Comparison of ENCODE assay signal across 1 cellular context in the genomic region with DNA sequence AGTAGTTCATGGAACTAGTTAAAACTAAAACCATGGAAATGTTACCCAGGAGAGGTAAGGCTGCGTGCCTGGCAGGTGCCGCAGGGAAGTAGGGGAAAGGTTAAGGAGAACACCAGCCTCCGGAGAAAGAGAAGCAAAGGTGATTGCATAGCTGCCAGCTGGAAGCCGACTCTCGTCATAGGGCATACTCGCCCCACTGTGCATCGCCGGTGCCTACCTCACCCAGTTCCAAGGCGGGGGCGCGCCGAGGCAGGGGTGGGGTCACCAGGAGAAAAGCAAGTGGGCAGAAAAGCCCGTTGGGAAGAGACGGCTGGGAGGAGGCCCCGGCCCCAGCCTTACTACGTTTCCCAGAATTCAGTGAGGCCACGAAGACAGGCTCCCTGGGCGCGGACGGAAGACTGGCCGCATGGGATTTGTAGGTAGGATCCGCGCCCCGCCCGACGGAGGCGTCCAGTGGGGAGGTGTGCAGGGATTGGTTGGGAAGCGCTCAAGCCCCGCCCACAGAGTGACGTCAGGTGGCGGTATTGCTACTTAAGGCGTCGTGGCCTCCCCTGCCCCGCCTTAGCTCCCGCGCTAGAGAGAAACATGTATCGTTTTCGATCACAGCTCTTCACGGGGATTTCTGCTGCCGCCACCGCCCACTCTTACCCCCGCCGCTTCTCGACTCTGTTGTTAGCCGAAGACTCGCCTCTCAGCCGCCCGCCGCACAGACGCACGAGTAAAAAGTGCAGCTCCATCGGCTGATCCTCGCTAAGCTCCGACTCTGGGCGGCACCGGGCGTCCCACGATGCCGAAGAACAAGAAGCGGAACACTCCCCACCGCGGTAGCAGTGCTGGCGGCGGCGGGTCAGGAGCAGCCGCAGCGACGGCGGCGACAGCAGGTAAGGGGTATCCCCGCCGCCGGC.
TF ChIP-seq lines count a peak whose summit lies in the region.

A gene with protein sequence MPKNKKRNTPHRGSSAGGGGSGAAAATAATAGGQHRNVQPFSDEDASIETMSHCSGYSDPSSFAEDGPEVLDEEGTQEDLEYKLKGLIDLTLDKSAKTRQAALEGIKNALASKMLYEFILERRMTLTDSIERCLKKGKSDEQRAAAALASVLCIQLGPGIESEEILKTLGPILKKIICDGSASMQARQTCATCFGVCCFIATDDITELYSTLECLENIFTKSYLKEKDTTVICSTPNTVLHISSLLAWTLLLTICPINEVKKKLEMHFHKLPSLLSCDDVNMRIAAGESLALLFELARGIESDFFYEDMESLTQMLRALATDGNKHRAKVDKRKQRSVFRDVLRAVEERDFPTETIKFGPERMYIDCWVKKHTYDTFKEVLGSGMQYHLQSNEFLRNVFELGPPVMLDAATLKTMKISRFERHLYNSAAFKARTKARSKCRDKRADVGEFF (plus strand): TSS at position 559 of the 905 bp plus-strand sequence. CDS start 229 bp downstream, at position 788.

TF ChIP-seq in HepG2, 621 proteins besides CTCF, POLR2A, EP300 and RAD21 (continued from another document and continues in another):
- TF ChIP-seq, protein P1, sequence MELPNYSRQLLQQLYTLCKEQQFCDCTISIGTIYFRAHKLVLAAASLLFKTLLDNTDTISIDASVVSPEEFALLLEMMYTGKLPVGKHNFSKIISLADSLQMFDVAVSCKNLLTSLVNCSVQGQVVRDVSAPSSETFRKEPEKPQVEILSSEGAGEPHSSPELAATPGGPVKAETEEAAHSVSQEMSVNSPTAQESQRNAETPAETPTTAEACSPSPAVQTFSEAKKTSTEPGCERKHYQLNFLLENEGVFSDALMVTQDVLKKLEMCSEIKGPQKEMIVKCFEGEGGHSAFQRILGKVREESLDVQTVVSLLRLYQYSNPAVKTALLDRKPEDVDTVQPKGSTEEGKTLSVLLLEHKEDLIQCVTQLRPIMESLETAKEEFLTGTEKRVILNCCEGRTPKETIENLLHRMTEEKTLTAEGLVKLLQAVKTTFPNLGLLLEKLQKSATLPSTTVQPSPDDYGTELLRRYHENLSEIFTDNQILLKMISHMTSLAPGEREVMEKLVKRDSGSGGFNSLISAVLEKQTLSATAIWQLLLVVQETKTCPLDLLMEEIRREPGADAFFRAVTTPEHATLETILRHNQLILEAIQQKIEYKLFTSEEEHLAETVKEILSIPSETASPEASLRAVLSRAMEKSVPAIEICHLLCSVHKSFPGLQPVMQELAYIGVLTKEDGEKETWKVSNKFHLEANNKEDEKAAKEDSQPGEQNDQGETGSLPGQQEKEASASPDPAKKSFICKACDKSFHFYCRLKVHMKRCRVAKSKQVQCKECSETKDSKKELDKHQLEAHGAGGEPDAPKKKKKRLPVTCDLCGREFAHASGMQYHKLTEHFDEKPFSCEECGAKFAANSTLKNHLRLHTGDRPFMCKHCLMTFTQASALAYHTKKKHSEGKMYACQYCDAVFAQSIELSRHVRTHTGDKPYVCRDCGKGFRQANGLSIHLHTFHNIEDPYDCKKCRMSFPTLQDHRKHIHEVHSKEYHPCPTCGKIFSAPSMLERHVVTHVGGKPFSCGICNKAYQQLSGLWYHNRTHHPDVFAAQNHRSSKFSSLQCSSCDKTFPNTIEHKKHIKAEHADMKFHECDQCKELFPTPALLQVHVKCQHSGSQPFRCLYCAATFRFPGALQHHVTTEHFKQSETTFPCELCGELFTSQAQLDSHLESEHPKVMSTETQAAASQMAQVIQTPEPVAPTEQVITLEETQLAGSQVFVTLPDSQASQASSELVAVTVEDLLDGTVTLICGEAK (IDR thresholded peaks at IDR 0.05), result no peak
- TF ChIP-seq, protein P1 (CRISPR knock-in tag; IDR thresholded peaks at IDR 0.05), result no peak; the same call in 1 of the 2 replicates
- 0 out of 2 replicates have a peak, but pooled peaks have one; percentile 14 for TF ChIP-seq SAFB2 (CRISPR knock-in tag; IDR thresholded peaks at IDR 0.05; ENCODE audit: borderline replicate concordance, low read depth)
- TF ChIP-seq FOXC1 (CRISPR knock-in tag; IDR thresholded peaks at IDR 0.05; ENCODE audit: borderline replicate concordance), result no peak
- TF ChIP-seq, protein P2, sequence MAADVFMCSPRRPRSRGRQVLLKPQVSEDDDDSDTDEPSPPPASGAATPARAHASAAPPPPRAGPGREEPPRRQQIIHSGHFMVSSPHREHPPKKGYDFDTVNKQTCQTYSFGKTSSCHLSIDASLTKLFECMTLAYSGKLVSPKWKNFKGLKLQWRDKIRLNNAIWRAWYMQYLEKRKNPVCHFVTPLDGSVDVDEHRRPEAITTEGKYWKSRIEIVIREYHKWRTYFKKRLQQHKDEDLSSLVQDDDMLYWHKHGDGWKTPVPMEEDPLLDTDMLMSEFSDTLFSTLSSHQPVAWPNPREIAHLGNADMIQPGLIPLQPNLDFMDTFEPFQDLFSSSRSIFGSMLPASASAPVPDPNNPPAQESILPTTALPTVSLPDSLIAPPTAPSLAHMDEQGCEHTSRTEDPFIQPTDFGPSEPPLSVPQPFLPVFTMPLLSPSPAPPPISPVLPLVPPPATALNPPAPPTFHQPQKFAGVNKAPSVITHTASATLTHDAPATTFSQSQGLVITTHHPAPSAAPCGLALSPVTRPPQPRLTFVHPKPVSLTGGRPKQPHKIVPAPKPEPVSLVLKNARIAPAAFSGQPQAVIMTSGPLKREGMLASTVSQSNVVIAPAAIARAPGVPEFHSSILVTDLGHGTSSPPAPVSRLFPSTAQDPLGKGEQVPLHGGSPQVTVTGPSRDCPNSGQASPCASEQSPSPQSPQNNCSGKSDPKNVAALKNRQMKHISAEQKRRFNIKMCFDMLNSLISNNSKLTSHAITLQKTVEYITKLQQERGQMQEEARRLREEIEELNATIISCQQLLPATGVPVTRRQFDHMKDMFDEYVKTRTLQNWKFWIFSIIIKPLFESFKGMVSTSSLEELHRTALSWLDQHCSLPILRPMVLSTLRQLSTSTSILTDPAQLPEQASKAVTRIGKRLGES (CRISPR knock-in tag; IDR thresholded peaks at IDR 0.05; ENCODE audit: borderline replicate concordance), result no peak
- TF ChIP-seq, protein P3, sequence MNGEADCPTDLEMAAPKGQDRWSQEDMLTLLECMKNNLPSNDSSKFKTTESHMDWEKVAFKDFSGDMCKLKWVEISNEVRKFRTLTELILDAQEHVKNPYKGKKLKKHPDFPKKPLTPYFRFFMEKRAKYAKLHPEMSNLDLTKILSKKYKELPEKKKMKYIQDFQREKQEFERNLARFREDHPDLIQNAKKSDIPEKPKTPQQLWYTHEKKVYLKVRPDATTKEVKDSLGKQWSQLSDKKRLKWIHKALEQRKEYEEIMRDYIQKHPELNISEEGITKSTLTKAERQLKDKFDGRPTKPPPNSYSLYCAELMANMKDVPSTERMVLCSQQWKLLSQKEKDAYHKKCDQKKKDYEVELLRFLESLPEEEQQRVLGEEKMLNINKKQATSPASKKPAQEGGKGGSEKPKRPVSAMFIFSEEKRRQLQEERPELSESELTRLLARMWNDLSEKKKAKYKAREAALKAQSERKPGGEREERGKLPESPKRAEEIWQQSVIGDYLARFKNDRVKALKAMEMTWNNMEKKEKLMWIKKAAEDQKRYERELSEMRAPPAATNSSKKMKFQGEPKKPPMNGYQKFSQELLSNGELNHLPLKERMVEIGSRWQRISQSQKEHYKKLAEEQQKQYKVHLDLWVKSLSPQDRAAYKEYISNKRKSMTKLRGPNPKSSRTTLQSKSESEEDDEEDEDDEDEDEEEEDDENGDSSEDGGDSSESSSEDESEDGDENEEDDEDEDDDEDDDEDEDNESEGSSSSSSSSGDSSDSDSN (CRISPR knock-in tag; IDR thresholded peaks at IDR 0.05), result peak; percentile 10
- no peak for TF ChIP-seq ZNF776 (CRISPR knock-in tag; IDR thresholded peaks at IDR 0.05)
- TF ChIP-seq BRD4 (CRISPR knock-in tag; IDR thresholded peaks at IDR 0.05), result no peak
- no peak for TF ChIP-seq ARNTL (CRISPR knock-in tag; IDR thresholded peaks at IDR 0.05)
- TF ChIP-seq FOXO1 (CRISPR knock-in tag; IDR thresholded peaks at IDR 0.05), result no peak
- TF ChIP-seq, protein P4, sequence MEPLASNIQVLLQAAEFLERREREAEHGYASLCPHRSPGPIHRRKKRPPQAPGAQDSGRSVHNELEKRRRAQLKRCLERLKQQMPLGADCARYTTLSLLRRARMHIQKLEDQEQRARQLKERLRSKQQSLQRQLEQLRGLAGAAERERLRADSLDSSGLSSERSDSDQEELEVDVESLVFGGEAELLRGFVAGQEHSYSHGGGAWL (CRISPR knock-in tag; IDR thresholded peaks at IDR 0.05), result no peak
- TF ChIP-seq ZNF616 (CRISPR knock-in tag; IDR thresholded peaks at IDR 0.05; ENCODE audit: low read depth), result 0 out of 2 replicates have a peak, but pooled peaks have one; percentile 37
- no peak for TF ChIP-seq ZNF296 (CRISPR knock-in tag; conservative IDR thresholded peaks at IDR 0.05)
- no peak for TF ChIP-seq ZNF230 (CRISPR knock-in tag; IDR thresholded peaks at IDR 0.05)
- TF ChIP-seq, protein P5, sequence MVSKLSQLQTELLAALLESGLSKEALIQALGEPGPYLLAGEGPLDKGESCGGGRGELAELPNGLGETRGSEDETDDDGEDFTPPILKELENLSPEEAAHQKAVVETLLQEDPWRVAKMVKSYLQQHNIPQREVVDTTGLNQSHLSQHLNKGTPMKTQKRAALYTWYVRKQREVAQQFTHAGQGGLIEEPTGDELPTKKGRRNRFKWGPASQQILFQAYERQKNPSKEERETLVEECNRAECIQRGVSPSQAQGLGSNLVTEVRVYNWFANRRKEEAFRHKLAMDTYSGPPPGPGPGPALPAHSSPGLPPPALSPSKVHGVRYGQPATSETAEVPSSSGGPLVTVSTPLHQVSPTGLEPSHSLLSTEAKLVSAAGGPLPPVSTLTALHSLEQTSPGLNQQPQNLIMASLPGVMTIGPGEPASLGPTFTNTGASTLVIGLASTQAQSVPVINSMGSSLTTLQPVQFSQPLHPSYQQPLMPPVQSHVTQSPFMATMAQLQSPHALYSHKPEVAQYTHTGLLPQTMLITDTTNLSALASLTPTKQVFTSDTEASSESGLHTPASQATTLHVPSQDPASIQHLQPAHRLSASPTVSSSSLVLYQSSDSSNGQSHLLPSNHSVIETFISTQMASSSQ (IDR thresholded peaks at IDR 0.05; ENCODE audit: low read depth), result peak; percentile 2; the same call in 1 of the 2 replicates
- TF ChIP-seq, protein P5 (CRISPR knock-in tag; IDR thresholded peaks at IDR 0.05; ENCODE audit: borderline replicate concordance), result no peak; the same call in 1 of the 2 replicates
- no peak; the same call in 1 of the 2 replicates for TF ChIP-seq ZNF430 (CRISPR knock-in tag; IDR thresholded peaks at IDR 0.05)
- TF ChIP-seq ZNF747 (CRISPR knock-in tag; IDR thresholded peaks at IDR 0.05; ENCODE audit: borderline replicate concordance), result 0 out of 2 replicates have a peak, but pooled peaks have one; percentile 19
- TF ChIP-seq SP1 (IDR thresholded peaks at IDR 0.05), result no peak
- peak; percentile 93 for TF ChIP-seq SP1 (CRISPR knock-in tag; IDR thresholded peaks at IDR 0.05)
- TF ChIP-seq SRF (IDR thresholded peaks at IDR 0.05; ENCODE audit: low read depth, low read length), result no peak
- TF ChIP-seq FOXJ3 (CRISPR knock-in tag; IDR thresholded peaks at IDR 0.05; ENCODE audit: borderline replicate concordance), result no peak
- no peak for TF ChIP-seq MED8 (CRISPR knock-in tag; IDR thresholded peaks at IDR 0.05; ENCODE audit: insufficient replicate concordance)
- no peak for TF ChIP-seq ZFAT (CRISPR knock-in tag; conservative IDR thresholded peaks at IDR 0.05)
- 0 out of 2 replicates have a peak, but pooled peaks have one; percentile 9 for TF ChIP-seq ZNF431 (CRISPR knock-in tag; IDR thresholded peaks at IDR 0.05; ENCODE audit: borderline replicate concordance, low read depth)
- TF ChIP-seq, protein P6, sequence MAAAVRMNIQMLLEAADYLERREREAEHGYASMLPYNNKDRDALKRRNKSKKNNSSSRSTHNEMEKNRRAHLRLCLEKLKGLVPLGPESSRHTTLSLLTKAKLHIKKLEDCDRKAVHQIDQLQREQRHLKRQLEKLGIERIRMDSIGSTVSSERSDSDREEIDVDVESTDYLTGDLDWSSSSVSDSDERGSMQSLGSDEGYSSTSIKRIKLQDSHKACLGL (CRISPR knock-in tag; IDR thresholded peaks at IDR 0.05), result no peak
- no peak for TF ChIP-seq FOXP1 (IDR thresholded peaks at IDR 0.05)
- TF ChIP-seq FOXP1 (CRISPR knock-in tag; IDR thresholded peaks at IDR 0.05), result no peak
- no peak for TF ChIP-seq MLLT10 (CRISPR knock-in tag; IDR thresholded peaks at IDR 0.05)
